In genomic region chr14:94080606-94081385, GRCh38 we compare ENCODE assay signal across 8 cellular contexts. TPM values are rescaled to one million over a fixed set of nuclear protein-coding genes. Genes with fewer than 3 reads are reported as not detected.
A peak's percentile ranks its signal among the peaks of the same experiment; 100 is the strongest.
DNase-seq lines count a peak whose midpoint lies in the region; ATAC-seq and TF ChIP-seq lines count a peak whose summit lies in the region.

TSS of gene DDX24 (minus strand) at chr14:94081202. CDS start at chr14:94079742, 1,460 bp downstream.
TSS of gene IFI27L1 (plus strand) at chr14:94081310. CDS start at chr14:94096938, 15,628 bp downstream.

- peaks cover 8% of the 10 kb centered on the region for H3K36me3 ChIP-seq in H7 (replicated peaks; ENCODE audit: control insufficient read depth, insufficient read depth, low read length)

- H3K27me3 ChIP-seq in H7 (ENCODE audit: control insufficient read depth, insufficient read depth, low read length): no peaks in the 10 kb centered on the region

- peak; percentile 92 for DNase-seq in ELF-1 (ENCODE audit: low read depth, low spot score)
- peak; percentile 97 for DNase-seq in H7
- peak; percentile 87 for DNase-seq in M059J (ENCODE audit: low read depth)
- peak; percentile 81 to 93 for DNase-seq in SHP77 (lab: John Stamatoyannopoulos, UW)
- peak; percentile 99 for DNase-seq in activated effector memory CD4-positive, alpha-beta T cell treated with anti-CD3 and anti-CD28 coated beads, Interleukin-2, amount 50 U/mL, for 16 hours
- DNase-seq in fibroblast of the aortic adventitia (ENCODE audit: low read depth): peak; percentile 93
- peak; percentile 97 for DNase-seq in nephron progenitor cell
- peak; percentile 93 to 96 for DNase-seq in stimulated activated naive CD8-positive, alpha-beta T cell treated with anti-CD3 and anti-CD28 coated beads, Interleukin-15, amount 100 ng/mL, for 72 hours

- H3K9me3 Mint-ChIP-seq in nephron progenitor cell: peaks cover 60% of the 10 kb centered on the region
- H3K9me3 Mint-ChIP-seq in stimulated activated naive CD8-positive, alpha-beta T cell treated with anti-CD3 and anti-CD28 coated beads, Interleukin-15, amount 100 ng/mL, for 72 hours: peaks cover 0 to under 1% of the 10 kb centered on the region in 2 donors

- H3K4me3 ChIP-seq in H7 (ENCODE audit: insufficient read depth, low read depth, low read length) (peak within 1 kb of the TSS; percentile 96), fibroblast of the aortic adventitia (ENCODE audit: low read depth, low read length) (peak within 1 kb of the TSS; percentile 92)

- peak within 1 kb of the TSS; percentile 100 for H3K4me3 Mint-ChIP-seq in nephron progenitor cell
- peak within 1 kb of the TSS; percentile 96 to 99 for H3K4me3 Mint-ChIP-seq in stimulated activated naive CD8-positive, alpha-beta T cell treated with anti-CD3 and anti-CD28 coated beads, Interleukin-15, amount 100 ng/mL, for 72 hours

- ATAC-seq in stimulated activated naive CD8-positive, alpha-beta T cell treated with anti-CD3 and anti-CD28 coated beads, Interleukin-15, amount 100 ng/mL, for 72 hours: peak; percentile 97

- H3K27me3 Mint-ChIP-seq in nephron progenitor cell (ENCODE audit: low read depth, poor library complexity): no peaks in the 10 kb centered on the region
- no peaks in the 10 kb centered on the region for H3K27me3 Mint-ChIP-seq in stimulated activated naive CD8-positive, alpha-beta T cell treated with anti-CD3 and anti-CD28 coated beads, Interleukin-15, amount 100 ng/mL, for 72 hours

- peaks cover 77% of the 10 kb centered on the region for H3K36me3 Mint-ChIP-seq in nephron progenitor cell (ENCODE audit: low read depth)

- H3K4me1 Mint-ChIP-seq in nephron progenitor cell: peaks cover 59% of the 10 kb centered on the region
- H3K4me1 Mint-ChIP-seq in stimulated activated naive CD8-positive, alpha-beta T cell treated with anti-CD3 and anti-CD28 coated beads, Interleukin-15, amount 100 ng/mL, for 72 hours: peaks cover 38% of the 10 kb centered on the region

- H3K27ac Mint-ChIP-seq in nephron progenitor cell: peak within 1 kb of the TSS; percentile 99
- H3K27ac Mint-ChIP-seq in stimulated activated naive CD8-positive, alpha-beta T cell treated with anti-CD3 and anti-CD28 coated beads, Interleukin-15, amount 100 ng/mL, for 72 hours: peak within 1 kb of the TSS; percentile 100

- TF ChIP-seq CTCF in fibroblast of the aortic adventitia (IDR thresholded peaks at IDR 0.05; ENCODE audit: insufficient read depth, low read length): no peak
- no peak for TF ChIP-seq CTCF in nephron progenitor cell (IDR thresholded peaks at IDR 0.05)

RNA-seq across cellular contexts. Expression of gene DDX24, which starts in this region (rescaled TPM):
- total RNA-seq in H7 (2014; rRNA removed; shearing (Covaris generic)): 198 and 211 TPM in 2 replicates
- 98.8 and 137 TPM in 2 replicates for total RNA-seq in M059J (2014; rRNA removed; shearing (Covaris generic))
- total RNA-seq in fibroblast of the aortic adventitia (ENCODE audit: low replicate concordance): 130 and 446 TPM in 2 replicates

RNA-seq across cellular contexts. Expression of gene IFI27L1, which starts in this region (rescaled TPM):
- 14.3 and 16.4 TPM in 2 replicates for total RNA-seq in H7 (2014; rRNA removed; shearing (Covaris generic))
- 18.7 and 19.3 TPM in 2 replicates for total RNA-seq in M059J (2014; rRNA removed; shearing (Covaris generic))
- total RNA-seq in fibroblast of the aortic adventitia (ENCODE audit: low replicate concordance): 8.9 and 12.2 TPM in 2 replicates

Comparison
In these comparisons a context has a peak if more than half of its experiments do, and no peak if none do; other contexts are left out.
1. Peak in every context shown above with its lines: DNase-seq, ATAC-seq and H3K4me3 ChIP-seq.